8 cellular contexts compared by ENCODE assay signal in the genomic region with DNA sequence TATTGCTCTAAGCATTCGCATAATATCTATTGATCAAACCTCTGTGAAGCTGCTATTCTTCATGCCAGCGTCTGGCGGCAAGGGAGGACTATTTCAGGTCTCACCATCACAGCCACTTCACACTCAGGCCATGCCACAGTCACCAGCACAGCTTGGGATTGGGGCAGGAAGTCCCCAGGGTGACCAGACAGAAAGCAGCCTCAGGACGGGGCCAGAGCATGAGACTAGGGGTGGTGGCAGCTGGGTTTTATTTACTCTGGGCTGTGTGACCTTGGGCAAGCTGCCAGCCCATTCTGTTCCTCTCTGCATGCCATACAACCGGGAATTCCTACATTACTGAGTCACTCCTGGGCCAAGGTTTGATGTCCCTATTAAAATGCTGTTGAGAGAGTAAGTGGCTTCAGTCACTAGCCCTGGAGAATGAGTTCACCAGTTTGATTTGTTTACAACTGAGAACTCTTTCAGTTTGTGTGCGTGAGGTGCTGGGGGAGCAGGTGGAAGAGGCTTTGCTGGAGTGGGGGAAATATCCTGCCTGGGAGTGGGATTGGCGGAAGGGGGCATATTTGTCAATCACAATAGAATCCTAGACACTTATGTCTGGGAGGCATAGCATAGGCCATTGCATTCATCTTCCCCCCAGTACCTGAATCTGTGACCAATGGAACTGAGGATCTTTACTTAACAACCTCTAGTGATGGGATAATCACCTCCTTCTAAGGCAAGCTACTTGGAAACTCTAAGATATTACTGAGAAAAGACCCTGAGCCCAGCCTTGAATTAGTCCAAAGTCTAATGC.
DNase-seq lines count a peak whose midpoint lies in the region; ATAC-seq and TF ChIP-seq lines count a peak whose summit lies in the region.

No MANE protein-coding gene starts in this region.

- H3K36me3 Mint-ChIP-seq in activated T-cell treated with anti-CD3 and anti-CD28 coated beads, Interleukin-2, amount 50 U/mL, for 72 hours (ENCODE audit: insufficient read depth in 2 of 2): no peaks in the 10 kb centered on the region

- H3K36me3 ChIP-seq in thyroid gland: no peaks in the 10 kb centered on the region
- H3K36me3 ChIP-seq in tibial artery: no peaks in the 10 kb centered on the region

- no peaks in the 10 kb centered on the region for H3K4me1 Mint-ChIP-seq in activated T-cell treated with anti-CD3 and anti-CD28 coated beads, Interleukin-2, amount 50 U/mL, for 72 hours (ENCODE audit: low read depth)

- H3K27me3 ChIP-seq in thyroid gland: no peaks in the 10 kb centered on the region
- no peaks in the 10 kb centered on the region for H3K27me3 ChIP-seq in tibial artery

- TF ChIP-seq POLR2A in thyroid gland (IDR thresholded peaks at IDR 0.05): no peak

- H3K9me3 ChIP-seq in thyroid gland (no peaks in the 10 kb centered on the region), tibial artery (no peaks in the 10 kb centered on the region)

- H3K27ac Mint-ChIP-seq in activated T-cell treated with anti-CD3 and anti-CD28 coated beads, Interleukin-2, amount 50 U/mL, for 72 hours: no peak overlapping the region

- no peak for TF ChIP-seq CTCF in thyroid gland (IDR thresholded peaks at IDR 0.05)
- no peak for TF ChIP-seq CTCF in tibial artery (IDR thresholded peaks at IDR 0.05)

- WGBS in thyroid gland, 2 donors: 38 to 49% methylated on average over 6 of the region's 7 CpGs

- no peak overlapping the region for H3K27ac ChIP-seq in thyroid gland
- H3K27ac ChIP-seq in tibial artery: no peak overlapping the region

- H3K4me3 ChIP-seq in thyroid gland (replicated peaks in 1 of 3): no peak overlapping the region
- H3K4me3 ChIP-seq in tibial artery: no peak overlapping the region

- no peak overlapping the region for H3K4me3 Mint-ChIP-seq in activated T-cell treated with anti-CD3 and anti-CD28 coated beads, Interleukin-2, amount 50 U/mL, for 72 hours

- intact Hi-C loops in cardiac septum (cut with DNase I) (no loop called here), thyroid gland (cut with DNase I) (no loop called here), tibial artery (cut with DNase I; ENCODE audit: low total_unique reads) (no loop called here)

- no peaks in the 10 kb centered on the region for H3K9me3 Mint-ChIP-seq in activated T-cell treated with anti-CD3 and anti-CD28 coated beads, Interleukin-2, amount 50 U/mL, for 72 hours

- H3K4me1 ChIP-seq in thyroid gland (no peaks in the 10 kb centered on the region), tibial artery (no peaks in the 10 kb centered on the region)

- no peaks in the 10 kb centered on the region for H3K27me3 Mint-ChIP-seq in activated T-cell treated with anti-CD3 and anti-CD28 coated beads, Interleukin-2, amount 50 U/mL, for 72 hours (ENCODE audit: low read depth)

- no peak for ATAC-seq in activated T-cell treated with anti-CD3 and anti-CD28 coated beads, Interleukin-2, amount 50 U/mL, for 72 hours (replicated peaks in 1 of 2)

- DNase-seq in SIG-M5 treated with dmso at 0.1 percent for 504 hours (lab: John Stamatoyannopoulos, UW; ENCODE audit: unreplicated experiment) (peak; percentile 74), SIG-M5 (lab: John Stamatoyannopoulos, UW) (no peak), RPMI8226 (peak; percentile 93), cardiac septum (ENCODE audit: low spot score) (peak; percentile 83), thyroid gland (peak; percentile 12 to 46), T-helper 1 cell (no peak), tibial artery (no peak)
- DNase-seq in activated T-cell treated with anti-CD3 and anti-CD28 coated beads, Interleukin-2, amount 50 U/mL, for 72 hours: no peak

Comparison
In these comparisons a context has a peak if more than half of its experiments do, and no peak if none do; other contexts are left out.
1. DNase-seq: peak in SIG-M5 treated with dmso at 0.1 percent for 504 hours (single experiment), RPMI8226 (single experiment), cardiac septum (single experiment) and thyroid gland (2 of 2); none in SIG-M5 (single experiment), activated T-cell treated with anti-CD3 and anti-CD28 coated beads, Interleukin-2, amount 50 U/mL, for 72 hours (0 of 2), T-helper 1 cell (0 of 5) and tibial artery (0 of 2).